Comparison of ENCODE assay signal across 24 cellular contexts in the genomic region with DNA sequence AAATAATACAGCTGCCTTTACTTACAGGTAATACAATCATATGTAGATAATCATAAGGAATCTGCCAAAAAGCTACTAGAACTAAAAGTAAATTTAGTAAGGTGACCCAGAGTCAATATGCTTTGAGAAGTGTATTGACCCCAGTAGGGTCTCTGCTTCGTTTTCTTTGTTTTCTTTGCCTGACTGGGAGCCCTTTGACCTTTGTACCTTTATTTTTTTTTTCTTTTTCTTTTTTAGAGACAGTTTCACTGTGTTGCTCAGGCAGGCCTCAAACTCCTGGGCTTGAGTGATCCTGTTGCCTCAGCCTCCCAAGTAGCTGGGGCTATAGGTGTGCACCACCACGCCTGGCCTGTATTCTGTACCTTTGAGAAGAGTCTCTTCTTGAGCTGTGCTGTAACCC. TPM values are rescaled to one million over a fixed set of nuclear protein-coding genes. Genes with fewer than 3 reads are reported as not detected.
DNase-seq lines count a peak whose midpoint lies in the region; ATAC-seq and TF ChIP-seq lines count a peak whose summit lies in the region.
"Had no signal": no experiment of that assay in that cellular context is flagged by ENCODE, and none has a peak within 500 bp of the region (broad histone marks: within the 10 kb centered on the region; RNA-seq: fewer than 3 reads in every experiment).

No MANE protein-coding gene starts in this region.

- H3K9me3 Mint-ChIP-seq in activated naive CD4-positive, alpha-beta T cell treated with anti-CD3 and anti-CD28 coated beads for 36 hours = no peaks in the 10 kb centered on the region
- no peaks in the 10 kb centered on the region for H3K9me3 Mint-ChIP-seq in activated naive CD8-positive, alpha-beta T cell treated with anti-CD3 and anti-CD28 coated beads, Interleukin-2, amount 50 U/mL, for 24 hours
- H3K9me3 Mint-ChIP-seq in MCF 10A (ENCODE audit: unreplicated experiment) = no peaks in the 10 kb centered on the region
- H3K9me3 Mint-ChIP-seq: activated T-helper 1 cell treated with anti-CD3 and anti-CD28 coated beads, Interleukin-12 subunit alpha, Interleukin-12 subunit beta, Interleukin-2, Interleukin-4 antibody, amounts not matched to agents 30 ng/mL and 10 ng/mL and 1 ng/mL, durations not matched to agents 14 hours and 24 hours and 36 hours; brain; mesothelial cell of epicardium; naive B cell; stimulated activated naive CD8-positive, alpha-beta T cell treated with anti-CD3 and anti-CD28 coated beads, Interleukin-15, Interleukin-2, amounts not matched to agents 100 ng/mL and 50 ng/mL, for 24 hours had no signal

- ATAC-seq in T-helper 17 cell = no peak
- no peak for ATAC-seq in activated naive CD8-positive, alpha-beta T cell treated with anti-CD3 and anti-CD28 coated beads, Interleukin-2, amount 50 U/mL, for 24 hours

- no TSS peak for BruUV-seq in MCF 10A (replicated peaks; lab: Mats Ljungman, UMichigan)

- H3K27me3 ChIP-seq in suprapubic skin = no peaks in the 10 kb centered on the region
- H3K27me3 ChIP-seq: SJSA1, thyroid gland had no signal

- TF ChIP-seq CTCF in suprapubic skin (IDR thresholded peaks at IDR 0.05) = no peak
- TF ChIP-seq CTCF in MCF 10A (IDR thresholded peaks at IDR 0.05; ENCODE audit: unreplicated experiment) = no peak

- H3K27ac Mint-ChIP-seq in activated naive CD4-positive, alpha-beta T cell treated with anti-CD3 and anti-CD28 coated beads for 36 hours = peak overlapping the region; percentile 36
- H3K27ac Mint-ChIP-seq in T-helper 17 cell (peak overlapping the region; percentile 75), MCF 10A (ENCODE audit: low read depth, unreplicated experiment) (no peak overlapping the region)
- H3K27ac Mint-ChIP-seq in activated naive CD8-positive, alpha-beta T cell treated with anti-CD3 and anti-CD28 coated beads, Interleukin-2, amount 50 U/mL, for 24 hours = peak overlapping the region; percentile 57
- H3K27ac Mint-ChIP-seq: B cell, mesothelial cell of epicardium had no signal

- WGBS in suprapubic skin = 92% methylated on average over 2 of the region's 2 CpGs

- H3K27ac ChIP-seq in suprapubic skin = peak overlapping the region; percentile 41
- H3K27ac ChIP-seq: SJSA1, thyroid gland had no signal

- H3K27me3 Mint-ChIP-seq in activated naive CD4-positive, alpha-beta T cell treated with anti-CD3 and anti-CD28 coated beads for 36 hours (ENCODE audit: low read depth) = no peaks in the 10 kb centered on the region
- H3K27me3 Mint-ChIP-seq in T-helper 17 cell (no peaks in the 10 kb centered on the region), MCF 10A (ENCODE audit: insufficient read depth, unreplicated experiment) (no peaks in the 10 kb centered on the region)
- no peaks in the 10 kb centered on the region for H3K27me3 Mint-ChIP-seq in activated naive CD8-positive, alpha-beta T cell treated with anti-CD3 and anti-CD28 coated beads, Interleukin-2, amount 50 U/mL, for 24 hours
- H3K27me3 Mint-ChIP-seq: B cell; brain; naive B cell; stimulated activated naive CD8-positive, alpha-beta T cell treated with anti-CD3 and anti-CD28 coated beads, Interleukin-15, Interleukin-2, amounts not matched to agents 100 ng/mL and 50 ng/mL, for 24 hours had no signal

- no peak overlapping the region for H3K4me3 Mint-ChIP-seq in activated naive CD4-positive, alpha-beta T cell treated with anti-CD3 and anti-CD28 coated beads for 36 hours
- H3K4me3 Mint-ChIP-seq in T-helper 17 cell (no peak overlapping the region), MCF 10A (ENCODE audit: unreplicated experiment) (no peak overlapping the region)
- no peak overlapping the region for H3K4me3 Mint-ChIP-seq in activated naive CD8-positive, alpha-beta T cell treated with anti-CD3 and anti-CD28 coated beads, Interleukin-2, amount 50 U/mL, for 24 hours
- H3K4me3 Mint-ChIP-seq: activated T-helper 1 cell treated with anti-CD3 and anti-CD28 coated beads, Interleukin-12 subunit alpha, Interleukin-12 subunit beta, Interleukin-2, Interleukin-4 antibody, amounts not matched to agents 30 ng/mL and 10 ng/mL and 1 ng/mL, durations not matched to agents 14 hours and 24 hours and 36 hours; B cell; brain; mesothelial cell of epicardium; naive B cell; stimulated activated naive CD8-positive, alpha-beta T cell treated with anti-CD3 and anti-CD28 coated beads, Interleukin-15, Interleukin-2, amounts not matched to agents 100 ng/mL and 50 ng/mL, for 24 hours had no signal

- H3K36me3 ChIP-seq in suprapubic skin = no peaks in the 10 kb centered on the region
- H3K36me3 ChIP-seq: SJSA1, thyroid gland had no signal

- peaks cover 32% of the 10 kb centered on the region for H3K36me3 Mint-ChIP-seq in activated naive CD4-positive, alpha-beta T cell treated with anti-CD3 and anti-CD28 coated beads for 36 hours (ENCODE audit: low read depth)
- H3K36me3 Mint-ChIP-seq in T-helper 17 cell (ENCODE audit: low read depth) (peaks cover 12% of the 10 kb centered on the region), MCF 10A (ENCODE audit: insufficient read depth, unreplicated experiment) (no peaks in the 10 kb centered on the region)
- H3K36me3 Mint-ChIP-seq in activated naive CD8-positive, alpha-beta T cell treated with anti-CD3 and anti-CD28 coated beads, Interleukin-2, amount 50 U/mL, for 24 hours (ENCODE audit: low read depth) = peaks cover 35% of the 10 kb centered on the region
- H3K36me3 Mint-ChIP-seq: brain, mesothelial cell of epicardium, naive B cell had no signal

- POLR2A ChIA-PET in MCF 10A (lab: Yijun Ruan, JAX) = interaction anchor here (0.9 to 1.1 kb wide), 2 partner anchors 18 to 20 kb away, joined by 3 to 5 read pairs; partner anchors contain the start of gene RAB5IF

- H3K4me1 ChIP-seq in suprapubic skin = peaks cover 8% of the 10 kb centered on the region
- H3K4me1 ChIP-seq: SJSA1, thyroid gland had no signal

- CTCF ChIA-PET in activated naive CD4-positive, alpha-beta T cell treated with anti-CD3 and anti-CD28 coated beads for 36 hours (lab: Charles Lee) = interaction anchor here (0.6 to 1.8 kb wide), 5 partner anchors 11 to 122 kb away, joined by 3 to 8 read pairs (median 4); partner anchors contain the start of genes NDRG3 and SLA2
- CTCF ChIA-PET in MCF 10A (lab: Yijun Ruan, JAX) = interaction anchor here (0.5 to 1.0 kb wide), 4 partner anchors 10 to 554 kb away, joined by 3 to 6 read pairs (median 4); a partner anchor contains a TSS

- H3K9me3 ChIP-seq in T-helper 17 cell (ENCODE audit: control insufficient read depth, low read length, poor library complexity, severe bottlenecking) (no peaks in the 10 kb centered on the region), suprapubic skin (no peaks in the 10 kb centered on the region)
- H3K9me3 ChIP-seq: SJSA1, thyroid gland had no signal

- TF ChIP-seq EP300 in suprapubic skin (IDR thresholded peaks at IDR 0.05) = no peak

- no peak overlapping the region for H3K4me3 ChIP-seq in suprapubic skin
- H3K4me3 ChIP-seq: SJSA1, thyroid gland had no signal

- no peak for DNase-seq in activated naive CD4-positive, alpha-beta T cell treated with anti-CD3 and anti-CD28 coated beads for 36 hours
- no peak for DNase-seq in activated naive CD4-positive, alpha-beta T cell (lab: John Stamatoyannopoulos, UW)
- DNase-seq in T-helper 17 cell = no peak
- DNase-seq in activated naive CD8-positive, alpha-beta T cell treated with anti-CD3 and anti-CD28 coated beads, Interleukin-2, amount 50 U/mL, for 24 hours = no peak
- DNase-seq in suprapubic skin (ENCODE audit: low spot score in 2 of 2) = no peak
- DNase-seq in MCF 10A (ENCODE audit: unreplicated experiment) = no peak
- no peak for DNase-seq in cortex of kidney (lab: John Stamatoyannopoulos, UW)
- no peak for DNase-seq in foreskin melanocyte
- DNase-seq: KG1, MM.1S, naive B cell, NCI-H1417, NCI-H2081 treated with DMSO at 0.1 percent for 48 hours, NCI-H82, T-helper 1 cell, thyroid gland had no signal

- peaks cover 19% of the 10 kb centered on the region for H3K4me1 Mint-ChIP-seq in activated naive CD4-positive, alpha-beta T cell treated with anti-CD3 and anti-CD28 coated beads for 36 hours (ENCODE audit: low read depth)
- peaks cover 19% of the 10 kb centered on the region for H3K4me1 Mint-ChIP-seq in T-helper 17 cell
- H3K4me1 Mint-ChIP-seq in activated naive CD8-positive, alpha-beta T cell treated with anti-CD3 and anti-CD28 coated beads, Interleukin-2, amount 50 U/mL, for 24 hours = peaks cover 18% of the 10 kb centered on the region
- peaks cover 6% of the 10 kb centered on the region for H3K4me1 Mint-ChIP-seq in MCF 10A (ENCODE audit: insufficient read depth, unreplicated experiment)
- H3K4me1 Mint-ChIP-seq: B cell, brain, mesothelial cell of epicardium had no signal

- TF ChIP-seq POLR2A in suprapubic skin (IDR thresholded peaks at IDR 0.05) = no peak

- intact Hi-C loops in activated naive CD4-positive, alpha-beta T cell treated with anti-CD3 and anti-CD28 coated beads for 36 hours (cut with micrococcal nuclease) = no loop called here
- intact Hi-C loops in MCF 10A (cut with micrococcal nuclease) = no loop called here

RNA-seq across cellular contexts. Expression of gene RAB5IF, which starts 17.9 kb away (rescaled TPM):
- 10 to 100 TPM; 79.8 to 85.9 TPM for total RNA-seq in activated naive CD4-positive, alpha-beta T cell treated with anti-CD3 and anti-CD28 coated beads for 36 hours
- 10 to 100 TPM; 66.3 to 71.0 TPM for total RNA-seq in T-helper 17 cell
- total RNA-seq in suprapubic skin = 100 to 1,000 TPM in 2 of 4 donors, 10 to 100 TPM in 2; 42.2 to 127 (median 89.4) TPM
- total RNA-seq in MCF 10A (2022) = 112 and 125 TPM in 2 replicates

RNA-seq across cellular contexts. Expression of gene SLA2, which starts 22.6 kb away (rescaled TPM):
- 10 to 100 TPM; 44.1 TPM for total RNA-seq in activated naive CD4-positive, alpha-beta T cell treated with anti-CD3 and anti-CD28 coated beads for 36 hours
- total RNA-seq in T-helper 17 cell (10 to 100 TPM; 31.4 to 46.8 TPM), suprapubic skin (under 1 TPM in 2 of 4 donors, not detected in 2; 0.30 to 0.97 TPM), MCF 10A (2022) (not detected in 2 replicates)
- total RNA-seq: RPMI7951, SJSA1, skeletal muscle tissue had no signal

RNA-seq across cellular contexts. Expression of gene TGIF2, which starts 50.0 kb away (rescaled TPM):
- 10 to 100 TPM; 32.2 to 33.6 TPM for total RNA-seq in activated naive CD4-positive, alpha-beta T cell treated with anti-CD3 and anti-CD28 coated beads for 36 hours
- total RNA-seq in T-helper 17 cell (10 to 100 TPM; 32.8 to 38.5 TPM), suprapubic skin (10 to 100 TPM in 1 of 4 donors, 1 to 10 TPM in 3; 8.1 to 11.3 (median 9.1) TPM), MCF 10A (2022) (5.9 and 9.7 TPM in 2 replicates)

Comparison
In these comparisons a context has a peak if more than half of its experiments do, and no peak if none do; other contexts are left out.
1. RNA of gene SLA2, which starts 22.6 kb away (total RNA-seq): 31.4 to 46.8 TPM in T-helper 17 cell and 44.1 TPM in activated naive CD4-positive, alpha-beta T cell treated with anti-CD3 and anti-CD28 coated beads for 36 hours; 0.30 to 0.97 TPM in suprapubic skin and not detected in MCF 10A; every median in the first group is over 10 times any median in the second.